18 cellular contexts compared by ENCODE assay signal in genomic region chr22:39487826-39488520, GRCh38. TPM values are rescaled to one million over a fixed set of nuclear protein-coding genes. Genes with fewer than 3 reads are reported as not detected.
DNase-seq lines count a peak whose midpoint lies in the region; ATAC-seq, FAIRE-seq and TF ChIP-seq lines count a peak whose summit lies in the region.
"Had no signal": no experiment of that assay in that cellular context is flagged by ENCODE, and none has a peak within 500 bp of the region (broad histone marks: within the 10 kb centered on the region; RNA-seq: fewer than 3 reads in every experiment).

No MANE protein-coding gene starts in this region.

- ATAC-seq in right cardiac atrium (no peak), K562 (no peak)

- H3K27me3 ChIP-seq in right cardiac atrium (ENCODE audit: control insufficient read depth, insufficient read depth) (no peaks in the 10 kb centered on the region), K562 (ENCODE audit: control insufficient read depth in 2 of 2, insufficient read depth in 2 of 2, low read length in 2 of 2) (no peaks in the 10 kb centered on the region), sigmoid colon (no peaks in the 10 kb centered on the region)
- H3K27me3 ChIP-seq: BE2C had no signal

- peaks cover 10% of the 10 kb centered on the region for H3K4me1 Mint-ChIP-seq in activated naive CD4-positive, alpha-beta T cell treated with anti-CD3 and anti-CD28 coated beads, Interleukin-2, amount 10 ng/mL, durations not matched to agents 7 days and 5 days

- H3K27ac ChIP-seq in right cardiac atrium (ENCODE audit: low read length) (no peak overlapping the region), K562 (ENCODE audit: extremely low read depth, low read depth, low read length) (peak overlapping the region; percentile 73; the same call in 1 of the 3 replicates), sigmoid colon (no peak overlapping the region)
- H3K27ac ChIP-seq: 22Rv1 had no signal

- H3K36me3 ChIP-seq in K562 (ENCODE audit: control insufficient read depth, insufficient read depth, low read length) (peaks cover 10% of the 10 kb centered on the region; the same call in 1 of the 3 replicates), sigmoid colon (no peaks in the 10 kb centered on the region)
- H3K36me3 ChIP-seq: BE2C, HAP-1 had no signal

- H3K4me3 ChIP-seq in right cardiac atrium (ENCODE audit: low read length) (no peak overlapping the region), K562 (no peak overlapping the region), sigmoid colon (no peak overlapping the region)
- H3K4me3 ChIP-seq: HAP-1 had no signal

- no peaks in the 10 kb centered on the region for H3K9me3 Mint-ChIP-seq in activated naive CD4-positive, alpha-beta T cell treated with anti-CD3 and anti-CD28 coated beads, Interleukin-2, amount 10 ng/mL, durations not matched to agents 7 days and 5 days
- H3K9me3 Mint-ChIP-seq: CD4-positive, alpha-beta T cell had no signal

- no peak for TF ChIP-seq EP300 in K562 (IDR thresholded peaks at IDR 0.05; ENCODE audit: low read length)
- no peak for TF ChIP-seq EP300 in sigmoid colon (IDR thresholded peaks at IDR 0.05)

- peaks cover 26% of the 10 kb centered on the region; the same call in 2 of the 3 replicates for H3K79me2 ChIP-seq in K562 (ENCODE audit: control insufficient read depth, insufficient read depth, low read length)

- H3K27ac Mint-ChIP-seq in activated naive CD4-positive, alpha-beta T cell treated with anti-CD3 and anti-CD28 coated beads, Interleukin-2, amount 10 ng/mL, durations not matched to agents 7 days and 5 days = no peak overlapping the region
- H3K27ac Mint-ChIP-seq: CD4-positive, alpha-beta T cell had no signal

- TF ChIP-seq RAD21 in K562 (CRISPR knock-in tag; conservative IDR thresholded peaks at IDR 0.05 in 1 of 2, IDR thresholded peaks at IDR 0.05 in 1 of 2) = no peak

- H3K9me3 ChIP-seq in right cardiac atrium (ENCODE audit: control insufficient read depth, low read length) (no peaks in the 10 kb centered on the region), K562 (replicated peaks; ENCODE audit: control insufficient read depth, insufficient read depth, low read depth, low read length) (no peaks in the 10 kb centered on the region), sigmoid colon (no peaks in the 10 kb centered on the region)
- H3K9me3 ChIP-seq: BE2C, HAP-1 had no signal

- no peak overlapping the region for H3K4me3 Mint-ChIP-seq in activated naive CD4-positive, alpha-beta T cell treated with anti-CD3 and anti-CD28 coated beads, Interleukin-2, amount 10 ng/mL, durations not matched to agents 7 days and 5 days
- H3K4me3 Mint-ChIP-seq: CD4-positive, alpha-beta T cell had no signal

- no peak overlapping the region for H2AFZ ChIP-seq in K562 (ENCODE audit: low read depth, low read length)

- 97% methylated on average over 70 of the region's 70 CpGs for WGBS in right cardiac atrium
- 95% methylated on average over 41 of the region's 70 CpGs for WGBS in K562 (ENCODE audit: insufficient coverage, low coverage, missing lambda C conversion rate)
- 97% methylated on average over 70 of the region's 70 CpGs for WGBS in sigmoid colon, 2 donors

- CTCF ChIA-PET in K562 (lab: Yijun Ruan, JAX; ENCODE audit: low intra/inter-chr PET ratio) = no interaction called here
- CTCF ChIA-PET in activated naive CD4-positive, alpha-beta T cell treated with anti-CD3 and anti-CD28 coated beads, Interleukin-2, amount 10 ng/mL, durations not matched to agents 7 days and 5 days (lab: Charles Lee) = interaction anchor here (0.8 kb wide), 1 partner anchor 8 kb away, joined by 3 read pairs; no protein-coding TSS in a partner anchor

- H3K9me1 ChIP-seq in K562 (ENCODE audit: control insufficient read depth, insufficient read depth, low read length) = no peaks in the 10 kb centered on the region

- no peak for TF ChIP-seq POLR2A in K562 (conservative IDR thresholded peaks at IDR 0.05)
- TF ChIP-seq POLR2A in sigmoid colon (IDR thresholded peaks at IDR 0.05) = no peak

- no peak for TF ChIP-seq CTCF in K562 (IDR thresholded peaks at IDR 0.05 in 2 of 3, conservative IDR thresholded peaks at IDR 0.05 in 1 of 3; ENCODE audit: insufficient read depth in 2 of 3, low read depth in 1 of 3, low read length in 3 of 3)
- no peak for TF ChIP-seq CTCF in sigmoid colon (IDR thresholded peaks at IDR 0.05)

- POLR2A ChIA-PET in K562 (lab: Yijun Ruan, JAX) = interaction anchor here (1.0 to 1.5 kb wide), 3 partner anchors 9 to 168 kb away, joined by 3 to 6 read pairs (median 3); partner anchors contain the start of gene RPL3

- H3K9ac ChIP-seq in K562 (ENCODE audit: insufficient read depth in 1 of 2, low read depth in 2 of 2, low read length in 2 of 2) = peak overlapping the region; percentile 25 to 83; a peak in 1 of 4 replicates

- DNase-seq in right cardiac atrium = peak in 2 of 3 donors; percentile 48 to 64
- no peak for DNase-seq in cardiac septum (ENCODE audit: low spot score)
- DNase-seq in K562 (ENCODE audit: extremely low read depth in 1 of 4, low spot score in 3 of 4) = no peak
- DNase-seq in sigmoid colon = peak; percentile 58
- DNase-seq in CD1c-positive myeloid dendritic cell (ENCODE audit: extremely low spot score) = no peak
- no peak for DNase-seq in SK-N-DZ (ENCODE audit: low spot score)
- DNase-seq in activated naive CD4-positive, alpha-beta T cell treated with anti-CD3 and anti-CD28 coated beads, Interleukin-2, amount 10 ng/mL, durations not matched to agents 7 days and 5 days = no peak
- DNase-seq: BE2C; C1 segment of cervical spinal cord; CD4-positive, alpha-beta T cell; DMS153; DMS79; GDM1; Karpas-422; KBM-7 had no signal

- BruUV-seq in K562 (replicated peaks; lab: Mats Ljungman, UMichigan) = no TSS peak

- in situ Hi-C loops in K562 (cut with MboI) = no loop called here

- peaks cover 6% of the 10 kb centered on the region for H3K36me3 Mint-ChIP-seq in activated naive CD4-positive, alpha-beta T cell treated with anti-CD3 and anti-CD28 coated beads, Interleukin-2, amount 10 ng/mL, durations not matched to agents 7 days and 5 days

- no peaks in the 10 kb centered on the region for H3K4me1 ChIP-seq in right cardiac atrium (ENCODE audit: control insufficient read depth, insufficient read depth, low read length)
- peaks cover 29 to 53% of the 10 kb centered on the region in 2 experiments for H3K4me1 ChIP-seq in K562 (replicated peaks in 1 of 2; ENCODE audit: control insufficient read depth in 2 of 2, insufficient read depth in 2 of 2, low read length in 2 of 2)
- no peaks in the 10 kb centered on the region for H3K4me1 ChIP-seq in sigmoid colon
- H3K4me1 ChIP-seq: HAP-1 had no signal

- peak overlapping the region; percentile 58; the same call in 1 of the 2 replicates for H3K4me2 ChIP-seq in K562 (ENCODE audit: insufficient read depth, low read length)

- intact Hi-C loops in right cardiac atrium (cut with DNase I) = no loop called here
- intact Hi-C loops in cardiac septum (cut with DNase I) = no loop called here
- intact Hi-C loops in K562 (cut with micrococcal nuclease) = loop anchor here (2.0 kb wide), 1 partner anchor 23 kb away; no protein-coding TSS in a partner anchor
- intact Hi-C loops in sigmoid colon (cut with DNase I) = no loop called here

- peaks cover 14% of the 10 kb centered on the region for H3K27me3 Mint-ChIP-seq in activated naive CD4-positive, alpha-beta T cell treated with anti-CD3 and anti-CD28 coated beads, Interleukin-2, amount 10 ng/mL, durations not matched to agents 7 days and 5 days
- H3K27me3 Mint-ChIP-seq: CD4-positive, alpha-beta T cell had no signal

- no peak for FAIRE-seq in K562 (lab: Jason Lieb, UNC)
- FAIRE-seq: H1 had no signal

- no peaks in the 10 kb centered on the region for H4K20me1 ChIP-seq in K562 (replicated peaks; ENCODE audit: control insufficient read depth, insufficient read depth, low read length)

RNA-seq across cellular contexts. Expression of gene MIEF1, which starts 14.1 kb away (rescaled TPM):
- 10 to 100 TPM; 16.3 to 22.2 (median 18.7) TPM for total RNA-seq in right cardiac atrium
- polyA plus RNA-seq in right cardiac atrium = 9.0 TPM
- 19.4 TPM for total RNA-seq in cardiac septum
- total RNA-seq in K562 (2011; cell fraction: chromatin; rRNA removed; ENCODE audit: low replicate concordance) = 31.0 and 48.3 TPM in 2 replicates
- total RNA-seq in K562 (2011; cell fraction: nucleolus; rRNA removed) = 30.9 and 36.7 TPM in 2 replicates
- 33.9 and 34.4 TPM in 2 replicates for total RNA-seq in K562 (2011; cell fraction: nucleoplasm; rRNA removed)
- 25.5 and 28.3 TPM in 2 replicates for total RNA-seq in K562 (2014; rRNA removed)
- total RNA-seq in K562 (2014; rRNA removed; fragmentation: Illumina TruSeq; extraction: Trizol) = 28.6 and 29.0 TPM in 2 replicates
- total RNA-seq in K562 (2015; rRNA removed; fragmentation: Illumina TruSeq; extraction: Trizol) = 26.8 and 27.1 TPM in 2 replicates
- 51.8 and 54.3 TPM in 2 replicates for total RNA-seq in K562 (2021)
- 20.0 and 21.7 TPM in 2 replicates for polyA plus RNA-seq in K562 (2011; rRNA removed)
- 23.2 and 29.6 TPM in 2 replicates for polyA plus RNA-seq in K562 (2011; cell fraction: cytosol; rRNA removed)
- 13.3 and 18.3 TPM in 2 replicates for polyA plus RNA-seq in K562 (2011; cell fraction: nucleus; rRNA removed)
- 23.3 and 33.4 TPM in 2 replicates for polyA plus RNA-seq in K562 (2012)
- 37.7 and 40.8 TPM in 2 replicates for polyA plus RNA-seq in K562 (2014; fragmentation: Illumina TruSeq; extraction: Trizol)
- polyA plus RNA-seq in K562 (2014; fragmentation: Nextera tagmentation; extraction: Ambion mirVana) = 10 to 100 TPM; 10.9 to 13.1 TPM
- 23.6 and 29.1 TPM in 2 replicates for polyA plus RNA-seq in K562 (2014; rRNA removed)
- 31.6 and 37.3 TPM in 2 replicates for polyA minus RNA-seq in K562 (2011; rRNA and poly(A)+ RNA removed)
- 23.3 and 24.0 TPM in 2 replicates for polyA minus RNA-seq in K562 (2011; cell fraction: cytosol; rRNA and poly(A)+ RNA removed)
- 13.6 and 15.8 TPM in 2 replicates for polyA minus RNA-seq in K562 (2011; cell fraction: nucleus; rRNA and poly(A)+ RNA removed)
- total RNA-seq in sigmoid colon = 10 to 100 TPM; 11.8 to 19.7 (median 14.2) TPM
- polyA plus RNA-seq in sigmoid colon = 10 to 100 TPM in 2 of 3 donors, 1 to 10 TPM in 1; 9.0 to 25.4 (median 11.6) TPM
- 30.9 and 38.7 TPM in 2 replicates for polyA plus RNA-seq in SK-N-DZ (2014; cell fraction: cytosol; rRNA removed)
- 13.4 and 15.8 TPM in 2 replicates for polyA plus RNA-seq in SK-N-DZ (2014; cell fraction: nucleus; rRNA removed)

RNA-seq across cellular contexts. Expression of gene MGAT3, which starts 31.2 kb away (rescaled TPM):
- total RNA-seq in right cardiac atrium (10 to 100 TPM in 1 of 4 donors, 1 to 10 TPM in 3; 7.3 to 11.6 (median 9.6) TPM), cardiac septum (24.1 TPM), K562 (2014; rRNA removed) (4.6 and 5.7 TPM in 2 replicates), K562 (2014; rRNA removed; fragmentation: Illumina TruSeq; extraction: Trizol) (2.8 and 3.5 TPM in 2 replicates), K562 (2015; rRNA removed; fragmentation: Illumina TruSeq; extraction: Trizol) (4.3 and 4.6 TPM in 2 replicates), K562 (2021) (11.4 and 11.5 TPM in 2 replicates), sigmoid colon (1 to 10 TPM in 3 of 4 donors, under 1 TPM in 1; 0.99 to 1.4 (median 1.2) TPM)
- polyA plus RNA-seq in right cardiac atrium (8.7 TPM), K562 (2011; rRNA removed) (6.6 and 6.8 TPM in 2 replicates), K562 (2014; fragmentation: Illumina TruSeq; extraction: Trizol) (4.2 and 5.4 TPM in 2 replicates), K562 (2014; fragmentation: Nextera tagmentation; extraction: Ambion mirVana) (under 1 TPM; 0.10 to 0.18 TPM), K562 (2014; rRNA removed) (6.0 and 7.0 TPM in 2 replicates), sigmoid colon (1 to 10 TPM in 1 of 3 donors, under 1 TPM in 2; 0.60 to 8.1 (median 0.92) TPM)
- total RNA-seq in K562 (2011; cell fraction: chromatin; rRNA removed; ENCODE audit: low replicate concordance) = 6.4 and 13.2 TPM in 2 replicates
- total RNA-seq in K562 (2011; cell fraction: nucleolus; rRNA removed) = 12.2 and 15.0 TPM in 2 replicates
- 10.2 and 10.6 TPM in 2 replicates for total RNA-seq in K562 (2011; cell fraction: nucleoplasm; rRNA removed)
- 8.2 and 17.9 TPM in 2 replicates for polyA plus RNA-seq in K562 (2011; cell fraction: cytosol; rRNA removed)
- polyA plus RNA-seq in K562 (2011; cell fraction: nucleus; rRNA removed) = 6.0 and 12.6 TPM in 2 replicates
- 4.6 and 7.2 TPM in 2 replicates for polyA plus RNA-seq in K562 (2012)
- polyA minus RNA-seq in K562 (2011; rRNA and poly(A)+ RNA removed) = 10.3 and 15.4 TPM in 2 replicates
- polyA minus RNA-seq in K562 (2011; cell fraction: cytosol; rRNA and poly(A)+ RNA removed) = 18.6 and 19.4 TPM in 2 replicates
- 4.6 and 5.1 TPM in 2 replicates for polyA minus RNA-seq in K562 (2011; cell fraction: nucleus; rRNA and poly(A)+ RNA removed)
- polyA plus RNA-seq in SK-N-DZ (2014; cell fraction: cytosol; rRNA removed) = 15.0 and 16.0 TPM in 2 replicates
- 9.4 and 13.3 TPM in 2 replicates for polyA plus RNA-seq in SK-N-DZ (2014; cell fraction: nucleus; rRNA removed)

RNA-seq across cellular contexts. Expression of gene ATF4, which starts 32.4 kb away (rescaled TPM):
- total RNA-seq in right cardiac atrium (100 to 1,000 TPM; 156 to 254 (median 177) TPM), cardiac septum (177 TPM), K562 (2014; rRNA removed) (311 and 355 TPM in 2 replicates), K562 (2014; rRNA removed; fragmentation: Illumina TruSeq; extraction: Trizol) (320 and 405 TPM in 2 replicates), K562 (2015; rRNA removed; fragmentation: Illumina TruSeq; extraction: Trizol) (153 and 156 TPM in 2 replicates), K562 (2021) (308 and 361 TPM in 2 replicates), sigmoid colon (100 to 1,000 TPM; 483 to 651 (median 631) TPM)
- polyA plus RNA-seq in right cardiac atrium (244 TPM), K562 (2011; rRNA removed) (669 and 756 TPM in 2 replicates), K562 (2014; fragmentation: Illumina TruSeq; extraction: Trizol) (528 and 598 TPM in 2 replicates), K562 (2014; fragmentation: Nextera tagmentation; extraction: Ambion mirVana) (100 to 1,000 TPM in 1 of 2 experiments, 10 to 100 TPM in 1; 93.1 to 125 TPM), K562 (2014; rRNA removed) (638 and 723 TPM in 2 replicates), sigmoid colon (100 to 1,000 TPM; 423 to 446 (median 444) TPM)
- 183 and 296 TPM in 2 replicates for total RNA-seq in K562 (2011; cell fraction: chromatin; rRNA removed; ENCODE audit: low replicate concordance)
- 255 and 271 TPM in 2 replicates for total RNA-seq in K562 (2011; cell fraction: nucleolus; rRNA removed)
- 227 and 246 TPM in 2 replicates for total RNA-seq in K562 (2011; cell fraction: nucleoplasm; rRNA removed)
- polyA plus RNA-seq in K562 (2011; cell fraction: cytosol; rRNA removed) = 757 and 998 TPM in 2 replicates
- polyA plus RNA-seq in K562 (2011; cell fraction: nucleus; rRNA removed) = 651 and 768 TPM in 2 replicates
- polyA plus RNA-seq in K562 (2012) = 264 and 832 TPM in 2 replicates
- polyA minus RNA-seq in K562 (2011; rRNA and poly(A)+ RNA removed) = 190 and 217 TPM in 2 replicates
- 89.9 and 115 TPM in 2 replicates for polyA minus RNA-seq in K562 (2011; cell fraction: cytosol; rRNA and poly(A)+ RNA removed)
- 99.2 and 197 TPM in 2 replicates for polyA minus RNA-seq in K562 (2011; cell fraction: nucleus; rRNA and poly(A)+ RNA removed)
- polyA plus RNA-seq in SK-N-DZ (2014; cell fraction: cytosol; rRNA removed) = 496 and 507 TPM in 2 replicates
- polyA plus RNA-seq in SK-N-DZ (2014; cell fraction: nucleus; rRNA removed) = 518 and 549 TPM in 2 replicates

RNA-seq across cellular contexts. Expression of gene RPS19BP1, which starts 44.6 kb away (rescaled TPM):
- total RNA-seq in right cardiac atrium = 10 to 100 TPM; 55.1 to 75.5 (median 61.8) TPM
- 155 TPM for polyA plus RNA-seq in right cardiac atrium
- 43.7 TPM for total RNA-seq in cardiac septum
- total RNA-seq in K562 (2011; cell fraction: chromatin; rRNA removed; ENCODE audit: low replicate concordance) = 27.9 and 59.9 TPM in 2 replicates
- total RNA-seq in K562 (2011; cell fraction: nucleolus; rRNA removed) = 57.2 and 59.7 TPM in 2 replicates
- 42.7 and 46.9 TPM in 2 replicates for total RNA-seq in K562 (2011; cell fraction: nucleoplasm; rRNA removed)
- 223 and 264 TPM in 2 replicates for total RNA-seq in K562 (2014; rRNA removed)
- total RNA-seq in K562 (2014; rRNA removed; fragmentation: Illumina TruSeq; extraction: Trizol) = 33.0 and 44.9 TPM in 2 replicates
- 84.3 and 93.3 TPM in 2 replicates for total RNA-seq in K562 (2015; rRNA removed; fragmentation: Illumina TruSeq; extraction: Trizol)
- total RNA-seq in K562 (2021) = 109 and 110 TPM in 2 replicates
- 75.6 and 90.4 TPM in 2 replicates for polyA plus RNA-seq in K562 (2011; rRNA removed)
- 89.9 and 177 TPM in 2 replicates for polyA plus RNA-seq in K562 (2011; cell fraction: cytosol; rRNA removed)
- 53.3 and 77.5 TPM in 2 replicates for polyA plus RNA-seq in K562 (2011; cell fraction: nucleus; rRNA removed)
- polyA plus RNA-seq in K562 (2012) = 85.4 and 89.3 TPM in 2 replicates
- polyA plus RNA-seq in K562 (2014; fragmentation: Illumina TruSeq; extraction: Trizol) = 29.0 and 64.7 TPM in 2 replicates
- 1 to 10 TPM; 3.0 to 8.2 TPM for polyA plus RNA-seq in K562 (2014; fragmentation: Nextera tagmentation; extraction: Ambion mirVana)
- 216 and 229 TPM in 2 replicates for polyA plus RNA-seq in K562 (2014; rRNA removed)
- 12.0 and 12.6 TPM in 2 replicates for polyA minus RNA-seq in K562 (2011; rRNA and poly(A)+ RNA removed)
- polyA minus RNA-seq in K562 (2011; cell fraction: cytosol; rRNA and poly(A)+ RNA removed) = 14.5 and 18.6 TPM in 2 replicates
- 16.3 and 27.0 TPM in 2 replicates for polyA minus RNA-seq in K562 (2011; cell fraction: nucleus; rRNA and poly(A)+ RNA removed)
- total RNA-seq in sigmoid colon = 100 to 1,000 TPM; 148 to 217 (median 189) TPM
- 100 to 1,000 TPM; 176 to 180 (median 180) TPM for polyA plus RNA-seq in sigmoid colon
- 151 and 169 TPM in 2 replicates for polyA plus RNA-seq in SK-N-DZ (2014; cell fraction: cytosol; rRNA removed)
- 143 and 168 TPM in 2 replicates for polyA plus RNA-seq in SK-N-DZ (2014; cell fraction: nucleus; rRNA removed)

Comparison
In these comparisons a context has a peak if more than half of its experiments do, and no peak if none do; other contexts are left out.
1. DNase-seq: peak in right cardiac atrium (2 of 3) and sigmoid colon (single experiment); none in cardiac septum (single experiment), K562 (0 of 4), CD1c-positive myeloid dendritic cell (single experiment), SK-N-DZ (single experiment) and activated naive CD4-positive, alpha-beta T cell treated with anti-CD3 and anti-CD28 coated beads, Interleukin-2, amount 10 ng/mL, durations not matched to agents 7 days and 5 days (single experiment).